ENCODE assay signal across 9 cellular contexts in genomic region chr16:85479972-85480726, GRCh38.
DNase-seq lines count a peak whose midpoint lies in the region; ATAC-seq and TF ChIP-seq lines count a peak whose summit lies in the region.
"Had no signal": no experiment of that assay in that cellular context is flagged by ENCODE, and none has a peak within 500 bp of the region (broad histone marks: within the 10 kb centered on the region; RNA-seq: fewer than 3 reads in every experiment).

No MANE protein-coding gene starts in this region.

- no peaks in the 10 kb centered on the region for H3K27me3 Mint-ChIP-seq in chondrocyte (ENCODE audit: low read depth)

- H3K4me3 Mint-ChIP-seq in chondrocyte (ENCODE audit: unreplicated experiment): no peak overlapping the region
- H3K4me3 Mint-ChIP-seq: HFFc6 had no signal

- TF ChIP-seq CTCF in chondrocyte (IDR thresholded peaks at IDR 0.05) (peak; percentile 68), psoas muscle (IDR thresholded peaks at IDR 0.05) (no peak)

- no peaks in the 10 kb centered on the region for H3K9me3 Mint-ChIP-seq in chondrocyte (ENCODE audit: low read depth)
- H3K9me3 Mint-ChIP-seq: HFFc6 had no signal

- H3K9me3 ChIP-seq in psoas muscle: no peaks in the 10 kb centered on the region

- DNase-seq in NCI-H146 (lab: John Stamatoyannopoulos, UW) (peak; percentile 31), NCI-H146 treated with DMSO at 0.1 percent for 48 hours (lab: John Stamatoyannopoulos, UW; ENCODE audit: unreplicated experiment) (no peak), NCI-H1092 (lab: John Stamatoyannopoulos, UW) (peak; percentile 64), chondrocyte (ENCODE audit: low spot score) (no peak), psoas muscle (no peak), HPDE6-E6E7 (ENCODE audit: extremely low spot score) (no peak)
- DNase-seq: HFFc6 had no signal

- peak overlapping the region; percentile 16 for H3K27ac ChIP-seq in psoas muscle

- peaks cover 12% of the 10 kb centered on the region for H3K4me1 Mint-ChIP-seq in chondrocyte (ENCODE audit: low read depth)

- ATAC-seq in psoas muscle (peak; percentile 25 to 65 (median 37)), GM18861 (IDR thresholded peaks at IDR 0.05; ENCODE audit: unreplicated experiment) (no peak), HG03139 (IDR thresholded peaks at IDR 0.05; ENCODE audit: unreplicated experiment) (no peak)

- no peaks in the 10 kb centered on the region for H3K27me3 ChIP-seq in psoas muscle (ENCODE audit: insufficient read depth in 3 of 3, low read length in 2 of 3)

- 78 to 87% (median 84%) methylated on average over 26 of the region's 26 CpGs for WGBS in psoas muscle, 3 donors

- H3K36me3 Mint-ChIP-seq in chondrocyte (ENCODE audit: low read depth): no peaks in the 10 kb centered on the region

- peaks cover 4% of the 10 kb centered on the region for H3K4me1 ChIP-seq in psoas muscle

- H3K4me3 ChIP-seq in psoas muscle: no peak overlapping the region

- intact Hi-C loops in psoas muscle (cut with DNase I): no loop called here

- no peaks in the 10 kb centered on the region for H3K36me3 ChIP-seq in psoas muscle (ENCODE audit: insufficient read depth in 1 of 2, low read depth in 1 of 2)

- H3K27ac Mint-ChIP-seq in chondrocyte (ENCODE audit: unreplicated experiment): no peak overlapping the region
- H3K27ac Mint-ChIP-seq: HFFc6 had no signal

Comparison
In these comparisons a context has a peak if more than half of its experiments do, and no peak if none do; other contexts are left out.
1. DNase-seq: peak in NCI-H146 (single experiment) and NCI-H1092 (single experiment); none in NCI-H146 treated with DMSO at 0.1 percent for 48 hours (single experiment), chondrocyte (single experiment), psoas muscle (0 of 2) and HPDE6-E6E7 (single experiment).
2. ATAC-seq: peak in psoas muscle (4 of 4); none in GM18861 (single experiment) and HG03139 (single experiment).